In the genomic region with DNA sequence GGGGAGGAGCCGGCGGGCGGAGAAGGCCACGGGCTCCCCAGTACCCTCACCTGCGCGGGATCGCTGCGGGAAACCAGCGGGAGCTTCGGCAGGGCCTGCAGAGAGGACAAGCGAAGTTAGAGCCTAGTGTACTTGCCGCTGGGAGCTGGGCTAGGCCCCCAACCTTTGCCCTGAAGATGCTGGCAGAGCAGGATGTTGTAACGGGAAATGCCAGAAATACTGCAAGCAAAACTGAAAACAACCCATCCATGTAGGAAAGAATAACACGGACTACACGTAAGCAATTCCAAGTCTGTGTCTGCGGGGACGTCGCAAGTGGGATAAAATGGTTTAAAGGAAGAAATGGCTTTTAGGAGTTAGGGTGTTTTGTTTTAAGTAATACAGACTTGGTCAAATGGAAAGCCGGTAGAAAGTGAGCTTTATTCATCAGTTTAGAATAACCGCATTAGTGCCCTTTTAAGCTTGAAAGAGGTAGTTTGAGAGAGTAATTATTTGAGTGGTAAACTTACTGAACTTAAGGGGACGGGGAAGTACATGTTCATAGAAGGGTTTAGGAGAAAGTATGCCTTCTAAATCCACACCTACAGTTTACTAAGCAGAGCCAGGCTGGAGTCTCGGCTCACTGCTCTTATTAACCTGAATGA, we compare ENCODE assay signal across 8 cellular contexts.
A peak's percentile ranks its signal among the peaks of the same experiment; 100 is the strongest.
DNase-seq lines count a peak whose midpoint lies in the region; ATAC-seq and TF ChIP-seq lines count a peak whose summit lies in the region.
"Not testable (repeated sequence)": the region's sequence is repeated elsewhere in the genome, so short reads cannot be mapped to it uniquely, and the experiment has no call there.

No MANE protein-coding gene starts in this region.

- peak overlapping the region; percentile 57 for H3K4me3 ChIP-seq in WI38 (ENCODE audit: low read depth, low read length)
- H3K4me3 ChIP-seq in brain microvascular endothelial cell (ENCODE audit: low read depth, low read length), result peak overlapping the region; percentile 56
- H3K4me3 ChIP-seq in fibroblast of villous mesenchyme (ENCODE audit: low read depth, low read length), result peak overlapping the region; percentile 61
- H3K4me3 ChIP-seq in mesodermal cell (ENCODE audit: extremely low read depth, insufficient read depth, low read length, poor library complexity, severe bottlenecking), result peak overlapping the region; percentile 40
- H3K4me3 ChIP-seq in skeletal muscle tissue (ENCODE audit: low read length in 3 of 3), result peak overlapping the region; percentile 64 to 71 (median 70)

- H3K9me3 ChIP-seq in mesodermal cell (ENCODE audit: control insufficient read depth, low read length); skeletal muscle tissue (ENCODE audit: control insufficient read depth in 3 of 3, low read length in 3 of 3): not testable (repeated sequence)

- not testable (repeated sequence) for H3K36me3 ChIP-seq in brain microvascular endothelial cell (replicated peaks); mesodermal cell (ENCODE audit: control insufficient read depth, insufficient read depth, low read length); skeletal muscle tissue (ENCODE audit: control insufficient read depth in 3 of 3, insufficient read depth in 3 of 3, low read length in 3 of 3)

- WGBS in mesodermal cell (ENCODE audit: insufficient coverage in 2 of 2), 2 experiments, result 53 to 75% methylated on average over 2 of the region's 22 CpGs

- peak; percentile 62 for DNase-seq in AG09319 (ENCODE audit: extremely low read depth, low read depth)
- DNase-seq in NCI-H2029 treated with DMSO at 0.1 percent for 48 hours (lab: John Stamatoyannopoulos, UW), result peak; percentile 10
- peak; percentile 52 for DNase-seq in brain microvascular endothelial cell
- DNase-seq in fibroblast of villous mesenchyme (ENCODE audit: low read depth), result peak; percentile 85

- H3K4me1 ChIP-seq in mesodermal cell (ENCODE audit: control insufficient read depth, insufficient read depth, low read length, poor library complexity, severe bottlenecking); skeletal muscle tissue (ENCODE audit: control insufficient read depth in 3 of 3, insufficient read depth in 3 of 3, low read length in 3 of 3): not testable (repeated sequence)

- H3K9ac ChIP-seq in skeletal muscle tissue (ENCODE audit: low read depth in 1 of 3, low read length in 3 of 3), result peak overlapping the region; percentile 51 to 76 (median 71)

- peak; percentile 22 for ATAC-seq in GM18861 (IDR thresholded peaks at IDR 0.05; ENCODE audit: unreplicated experiment)

- in situ Hi-C loops in brain microvascular endothelial cell (cut with HindIII; ENCODE audit: low pct_ligation_motif_present, low sequenced_read_pairs), result not testable (repeated sequence)

- not testable (repeated sequence) for TF ChIP-seq CTCF in AG09319 (IDR thresholded peaks at IDR 0.05; ENCODE audit: low read depth, low read length); WI38 (IDR thresholded peaks at IDR 0.05; ENCODE audit: low read depth, low read length); brain microvascular endothelial cell (IDR thresholded peaks at IDR 0.05; ENCODE audit: low read depth, low read length, missing control alignments); fibroblast of villous mesenchyme (IDR thresholded peaks at IDR 0.05; ENCODE audit: insufficient read depth, low read depth, low read length)

- not testable (repeated sequence) for H3K27me3 ChIP-seq in brain microvascular endothelial cell (replicated peaks); skeletal muscle tissue (ENCODE audit: control insufficient read depth in 3 of 3, insufficient read depth in 3 of 3, low read length in 3 of 3)

- peak overlapping the region; percentile 87 for H3K27ac ChIP-seq in brain microvascular endothelial cell
- H3K27ac ChIP-seq in mesodermal cell (ENCODE audit: low read depth, low read length, severe bottlenecking), result not testable (repeated sequence)
- H3K27ac ChIP-seq in skeletal muscle tissue (ENCODE audit: low read depth, low read length), result peak overlapping the region; percentile 62

Comparison
In these comparisons a context has a peak if more than half of its experiments do, and no peak if none do; other contexts are left out.
1. DNase-seq: peak in every context shown above with its lines; median percentile 85 in fibroblast of villous mesenchyme; 62 in AG09319; 52 in brain microvascular endothelial cell; 10 in NCI-H2029 treated with DMSO at 0.1 percent for 48 hours.